In the genomic region with DNA sequence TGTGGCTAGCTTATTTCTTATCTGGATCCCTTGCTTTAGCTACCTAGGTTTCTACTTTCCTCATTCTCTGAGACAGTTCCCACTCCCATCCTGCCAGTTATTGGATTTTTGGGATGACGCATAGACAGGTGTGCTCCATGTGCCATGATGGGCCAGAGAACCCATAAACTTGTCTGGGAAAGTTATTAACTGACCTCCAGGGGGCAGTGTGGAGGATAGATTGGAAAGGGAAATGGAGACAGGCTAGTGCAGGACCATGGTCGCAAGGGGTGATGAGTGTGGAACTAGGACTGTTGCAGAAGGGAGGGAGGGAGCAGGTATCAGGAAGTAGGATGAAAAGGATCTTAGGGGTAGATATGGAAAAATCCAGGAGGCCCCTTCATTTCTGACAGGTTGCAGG, we compare ENCODE assay signal across 7 cellular contexts.
DNase-seq lines count a peak whose midpoint lies in the region; ATAC-seq, FAIRE-seq and TF ChIP-seq lines count a peak whose summit lies in the region.

No MANE protein-coding gene starts in this region.

- no peaks in the 10 kb centered on the region for H3K23me2 ChIP-seq in H9 (ENCODE audit: insufficient read length, low read depth, low read length, poor library complexity, severe bottlenecking)
- H3K23me2 ChIP-seq in H1 (ENCODE audit: low read depth, low read length), result no peaks in the 10 kb centered on the region

- H3K36me3 Mint-ChIP-seq in H9 (ENCODE audit: insufficient read depth in 1 of 3, low read depth in 3 of 3) (no peaks in the 10 kb centered on the region), neural progenitor cell (no peaks in the 10 kb centered on the region)

- H4K91ac ChIP-seq in H9 (ENCODE audit: insufficient read length, low read depth, low read length) (no peak overlapping the region), H1 (replicated peaks; ENCODE audit: insufficient read length, low read length) (no peak overlapping the region)

- no peak overlapping the region for H3K14ac ChIP-seq in H9 (ENCODE audit: insufficient read depth, low read length)
- no peak overlapping the region for H3K14ac ChIP-seq in H1 (ENCODE audit: insufficient read length)

- H3K27me3 Mint-ChIP-seq in H9 (ENCODE audit: low read depth) (no peaks in the 10 kb centered on the region; the same call in 1 of the 2 replicates), neural progenitor cell (ENCODE audit: insufficient read depth, low read depth) (peaks cover 2% of the 10 kb centered on the region)

- no peak for TF ChIP-seq POLR2A in H1 (IDR thresholded peaks at IDR 0.05; ENCODE audit: control extremely low read depth in 1 of 2, low read depth in 2 of 2, low read length in 2 of 2)

- POLR2A ChIA-PET in H1 (lab: Charles Lee; ENCODE audit: partially characterized antibody), result no interaction called here

- H4K5ac ChIP-seq in H9 (ENCODE audit: insufficient read length, low read depth, low read length) (no peak overlapping the region), H1 (ENCODE audit: insufficient read length, low read depth, low read length) (no peak overlapping the region)

- H2BK20ac ChIP-seq in H9 (ENCODE audit: low read depth, low read length, poor library complexity, severe bottlenecking), result no peak overlapping the region
- no peak overlapping the region for H2BK20ac ChIP-seq in H1 (ENCODE audit: low read length)

- no peak overlapping the region for H4K8ac ChIP-seq in H9 (replicated peaks; ENCODE audit: insufficient read length, low read depth, low read length)
- no peak overlapping the region for H4K8ac ChIP-seq in H1 (ENCODE audit: extremely low read depth, insufficient read depth, low read length)

- H3K9me3 ChIP-seq in H9 (ENCODE audit: control insufficient read depth, low read depth, low read length), result no peaks in the 10 kb centered on the region
- no peaks in the 10 kb centered on the region for H3K9me3 ChIP-seq in OCI-LY3 (ENCODE audit: insufficient read depth, low read length)
- no peaks in the 10 kb centered on the region for H3K9me3 ChIP-seq in H1 (ENCODE audit: insufficient read depth in 2 of 2, low read depth in 1 of 2, low read length in 1 of 2)
- no peaks in the 10 kb centered on the region for H3K9me3 ChIP-seq in neural progenitor cell (ENCODE audit: low read depth)

- H2AK5ac ChIP-seq in H9 (ENCODE audit: insufficient read length, low read length) (no peak overlapping the region), H1 (ENCODE audit: low read depth, low read length) (no peak overlapping the region)

- peak; percentile 6 for DNase-seq in DMS53 treated with DMSO at 0.1 percent for 48 hours (lab: John Stamatoyannopoulos, UW; ENCODE audit: unreplicated experiment)
- peak; percentile 65 for DNase-seq in H9
- peak in 1 of 2 experiments; percentile 81 for DNase-seq in H1 (ENCODE audit: low read depth in 1 of 2, low spot score in 2 of 2)
- DNase-seq in neural progenitor cell (ENCODE audit: low spot score), result peak; percentile 82

- TF ChIP-seq EP300 in H1 (IDR thresholded peaks at IDR 0.05; ENCODE audit: borderline replicate concordance in 1 of 2, low read depth in 2 of 2, low read length in 2 of 2), result no peak

- H2BK15ac ChIP-seq in H9 (ENCODE audit: low read depth, low read length) (no peak overlapping the region), H1 (ENCODE audit: low read length) (no peak overlapping the region)

- no CpG with 5 or more reads among the region's 2 CpGs for WGBS in H9 (ENCODE audit: extremely low coverage, insufficient read length, low lambda C conversion rate)
- 63% methylated on average over 2 of the region's 2 CpGs; no CpG with 5 or more reads in 1 of the 2 experiments for WGBS in H1 (ENCODE audit: extremely low coverage in 1 of 2, insufficient coverage in 1 of 2, insufficient read length in 1 of 2, insufficient replicate concordance in 2 of 2, low coverage in 1 of 2, low lambda C conversion rate in 2 of 2, missing lambda C conversion rate in 1 of 2), 2 experiments

- TF ChIP-seq CTCF in H9 (conservative IDR thresholded peaks at IDR 0.05) (peak; percentile 76), OCI-LY3 (IDR thresholded peaks at IDR 0.05; ENCODE audit: low read depth, low read length) (peak; percentile 69), H1 (IDR thresholded peaks at IDR 0.05; ENCODE audit: control extremely low read depth in 1 of 3, insufficient read depth in 1 of 3, low read depth in 1 of 3, low read length in 3 of 3) (peak; percentile 51 to 73 (median 58)), neural progenitor cell (IDR thresholded peaks at IDR 0.05) (peak; percentile 79)

- no peak overlapping the region for H2BK12ac ChIP-seq in H9 (ENCODE audit: insufficient read length, low read depth, low read length)
- H2BK12ac ChIP-seq in H1 (ENCODE audit: low read depth, low read length), result no peak overlapping the region

- H3K27me3 ChIP-seq in H9 (ENCODE audit: insufficient read depth, low read length) (no peaks in the 10 kb centered on the region), OCI-LY3 (ENCODE audit: low read depth, low read length) (no peaks in the 10 kb centered on the region), H1 (replicated peaks in 1 of 4; ENCODE audit: control insufficient read depth in 3 of 4, extremely low read depth in 1 of 4, insufficient read depth in 3 of 4, low read length in 3 of 4) (no peaks in the 10 kb centered on the region), neural progenitor cell (no peaks in the 10 kb centered on the region)

- no peak overlapping the region for H3K18ac ChIP-seq in H9 (ENCODE audit: insufficient read length, low read depth, low read length)
- H3K18ac ChIP-seq in H1 (ENCODE audit: extremely low read depth, low read length), result no peak overlapping the region

- ATAC-seq in HG02884 (IDR thresholded peaks at IDR 0.05; ENCODE audit: unreplicated experiment), result no peak
- no peak for ATAC-seq in GM18907 (IDR thresholded peaks at IDR 0.05; ENCODE audit: unreplicated experiment)

- H3K79me2 ChIP-seq in H9 (ENCODE audit: insufficient read depth, low read length), result no peaks in the 10 kb centered on the region
- H3K79me2 ChIP-seq in OCI-LY3 (ENCODE audit: low read length), result no peaks in the 10 kb centered on the region
- no peaks in the 10 kb centered on the region for H3K79me2 ChIP-seq in H1 (ENCODE audit: control insufficient read depth in 1 of 2, insufficient read depth in 2 of 2, low read length in 2 of 2)
- H3K79me2 ChIP-seq in neural progenitor cell (ENCODE audit: low read depth), result no peaks in the 10 kb centered on the region

- H3K4me1 ChIP-seq in H9 (ENCODE audit: insufficient read depth, low read length) (no peaks in the 10 kb centered on the region), OCI-LY3 (ENCODE audit: low read length) (no peaks in the 10 kb centered on the region), H1 (replicated peaks in 1 of 4; ENCODE audit: control insufficient read depth in 3 of 4, insufficient read depth in 4 of 4, low read length in 3 of 4) (no peaks in the 10 kb centered on the region; a peak in 1 of 7 replicates), neural progenitor cell (no peaks in the 10 kb centered on the region)

- CTCF ChIA-PET in H1 (lab: Charles Lee; ENCODE audit: partially characterized antibody), result interaction anchor here (0.6 to 4.3 kb wide), 51 partner anchors 10 to 1551 kb away, joined by 3 to 50 read pairs (median 4); no protein-coding TSS in a partner anchor

- no peak overlapping the region for H2BK5ac ChIP-seq in H9 (ENCODE audit: insufficient read length, low read length)
- H2BK5ac ChIP-seq in H1 (ENCODE audit: low read depth, low read length), result no peak overlapping the region

- no peak overlapping the region for H3K4ac ChIP-seq in H9 (ENCODE audit: low read depth, low read length)
- H3K4ac ChIP-seq in H1 (replicated peaks; ENCODE audit: insufficient read length, low read depth, low read length), result no peak overlapping the region

- FAIRE-seq in H1 (lab: Jason Lieb, UNC), result peak; percentile 95

- no peak overlapping the region for H3K27ac ChIP-seq in H9 (ENCODE audit: insufficient read length, low read depth, low read length)
- no peak overlapping the region for H3K27ac ChIP-seq in OCI-LY3 (ENCODE audit: low read length)
- H3K27ac ChIP-seq in H1 (ENCODE audit: low read depth, low read length), result no peak overlapping the region
- H3K27ac ChIP-seq in neural progenitor cell, result no peak overlapping the region

- H3K56ac ChIP-seq in H9 (ENCODE audit: insufficient read length, low read depth, low read length) (no peak overlapping the region), H1 (replicated peaks; ENCODE audit: insufficient read length, low read depth, low read length) (no peak overlapping the region)

- no peaks in the 10 kb centered on the region for H3K36me3 ChIP-seq in OCI-LY3 (replicated peaks; ENCODE audit: low read depth, low read length)
- no peaks in the 10 kb centered on the region for H3K36me3 ChIP-seq in H1 (ENCODE audit: control insufficient read depth in 2 of 4, insufficient read depth in 4 of 4, low read length in 3 of 4)
- no peaks in the 10 kb centered on the region for H3K36me3 ChIP-seq in neural progenitor cell

- H3K9ac ChIP-seq in H9 (ENCODE audit: extremely low read depth, insufficient read length, low read length) (no peak overlapping the region), OCI-LY3 (ENCODE audit: low read length) (no peak overlapping the region), H1 (replicated peaks in 1 of 4; ENCODE audit: extremely low read depth in 1 of 4, low read depth in 3 of 4, low read length in 3 of 4) (no peak overlapping the region), neural progenitor cell (no peak overlapping the region)

- no peaks in the 10 kb centered on the region for H3F3A ChIP-seq in neural progenitor cell (ENCODE audit: low read depth)

- H3K4me3 ChIP-seq in OCI-LY3 (ENCODE audit: low read length) (no peak overlapping the region), H1 (ENCODE audit: extremely low read depth in 1 of 4, insufficient read depth in 2 of 4, low read depth in 3 of 4, low read length in 4 of 4) (no peak overlapping the region), neural progenitor cell (no peak overlapping the region)

- no peaks in the 10 kb centered on the region for H4K20me1 ChIP-seq in H9 (ENCODE audit: control insufficient read depth, insufficient read depth, insufficient read length)
- H4K20me1 ChIP-seq in OCI-LY3 (ENCODE audit: insufficient read depth, low read length), result no peaks in the 10 kb centered on the region
- H4K20me1 ChIP-seq in H1 (replicated peaks in 1 of 2; ENCODE audit: control insufficient read depth in 1 of 2, insufficient read depth in 2 of 2, low read length in 2 of 2), result no peaks in the 10 kb centered on the region
- H4K20me1 ChIP-seq in neural progenitor cell (ENCODE audit: low read depth), result no peaks in the 10 kb centered on the region

- H3K27ac Mint-ChIP-seq in H9 (no peak overlapping the region; a peak in 1 of 7 replicates), neural progenitor cell (no peak overlapping the region)

- H3T11ph ChIP-seq in H9 (ENCODE audit: low read length), result no peak overlapping the region

- peak; percentile 40 to 62 for TF ChIP-seq RAD21 in H1 (IDR thresholded peaks at IDR 0.05 in 1 of 2, conservative IDR thresholded peaks at IDR 0.05 in 1 of 2; ENCODE audit: low read depth in 2 of 2, low read length in 2 of 2)

- H3K23ac ChIP-seq in H9 (ENCODE audit: insufficient read length, low read depth, low read length) (no peak overlapping the region), H1 (ENCODE audit: insufficient read length) (no peak overlapping the region)

- H3K4me2 ChIP-seq in H9 (ENCODE audit: insufficient read depth, insufficient read length, low read length), result no peak overlapping the region
- H3K4me2 ChIP-seq in OCI-LY3 (ENCODE audit: low read length), result no peak overlapping the region
- H3K4me2 ChIP-seq in H1 (ENCODE audit: insufficient read depth in 1 of 2, low read depth in 2 of 2, low read length in 2 of 2), result no peak overlapping the region
- H3K4me2 ChIP-seq in neural progenitor cell, result no peak overlapping the region

- peaks cover 6 to 16% of the 10 kb centered on the region in 2 experiments for H3K4me1 Mint-ChIP-seq in H9
- H3K4me1 Mint-ChIP-seq in neural progenitor cell, result peaks cover 4% of the 10 kb centered on the region

- H3K9me3 Mint-ChIP-seq in H9 (no peaks in the 10 kb centered on the region), neural progenitor cell (no peaks in the 10 kb centered on the region)

- H3K4me3 Mint-ChIP-seq in H9 (no peak overlapping the region), neural progenitor cell (no peak overlapping the region)

- H2AFZ ChIP-seq in H9 (ENCODE audit: low read length), result no peak overlapping the region
- no peak overlapping the region for H2AFZ ChIP-seq in OCI-LY3 (ENCODE audit: low read depth, low read length)
- no peak overlapping the region for H2AFZ ChIP-seq in H1 (ENCODE audit: low read length)
- H2AFZ ChIP-seq in neural progenitor cell (replicated peaks), result peak overlapping the region; percentile 20

- H3K79me1 ChIP-seq in H9 (ENCODE audit: insufficient read depth, low read depth, low read length, poor library complexity, severe bottlenecking), result no peaks in the 10 kb centered on the region
- no peaks in the 10 kb centered on the region for H3K79me1 ChIP-seq in H1 (ENCODE audit: low read depth, low read length)

- H2BK120ac ChIP-seq in H9 (ENCODE audit: low read depth, low read length, poor library complexity, severe bottlenecking), result no peak overlapping the region
- no peak overlapping the region for H2BK120ac ChIP-seq in H1 (replicated peaks; ENCODE audit: low read depth, low read length)
